Comparison of ENCODE assay signal across 1 cellular context in the genomic region with DNA sequence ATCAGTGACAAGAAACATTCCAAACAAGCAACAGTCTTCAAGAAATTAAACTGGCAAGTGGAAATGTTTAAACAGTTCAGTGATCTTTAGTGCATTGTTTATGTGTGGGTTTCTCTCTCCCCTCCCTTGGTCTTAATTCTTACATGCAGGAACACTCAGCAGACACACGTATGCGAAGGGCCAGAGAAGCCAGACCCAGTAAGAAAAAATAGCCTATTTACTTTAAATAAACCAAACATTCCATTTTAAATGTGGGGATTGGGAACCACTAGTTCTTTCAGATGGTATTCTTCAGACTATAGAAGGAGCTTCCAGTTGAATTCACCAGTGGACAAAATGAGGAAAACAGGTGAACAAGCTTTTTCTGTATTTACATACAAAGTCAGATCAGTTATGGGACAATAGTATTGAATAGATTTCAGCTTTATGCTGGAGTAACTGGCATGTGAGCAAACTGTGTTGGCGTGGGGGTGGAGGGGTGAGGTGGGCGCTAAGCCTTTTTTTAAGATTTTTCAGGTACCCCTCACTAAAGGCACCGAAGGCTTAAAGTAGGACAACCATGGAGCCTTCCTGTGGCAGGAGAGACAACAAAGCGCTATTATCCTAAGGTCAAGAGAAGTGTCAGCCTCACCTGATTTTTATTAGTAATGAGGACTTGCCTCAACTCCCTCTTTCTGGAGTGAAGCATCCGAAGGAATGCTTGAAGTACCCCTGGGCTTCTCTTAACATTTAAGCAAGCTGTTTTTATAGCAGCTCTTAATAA.
TF ChIP-seq lines count a peak whose summit lies in the region.

No MANE protein-coding gene starts in this region.

TF ChIP-seq in GM23338, 12 proteins besides CTCF, POLR2A, EP300 and RAD21 (continued from another document):
- TF ChIP-seq ZNF462 (CRISPR knock-in tag; IDR thresholded peaks at IDR 0.05): no peak
